ENCODE assay signal across 2 cellular contexts in genomic region chr19:46179076-46179740, GRCh38.
TF ChIP-seq lines count a peak whose summit lies in the region.

No MANE protein-coding gene starts in this region.

TF ChIP-seq in SK-N-SH, 30 proteins besides CTCF, POLR2A, EP300 and RAD21 (continued from another document):
- TF ChIP-seq REST (IDR thresholded peaks at IDR 0.05; ENCODE audit: low read depth, low read length) (no peak), SIN3A (IDR thresholded peaks at IDR 0.05; ENCODE audit: borderline replicate concordance, low read depth, low read length) (no peak), RCOR1 (IDR thresholded peaks at IDR 0.05; ENCODE audit: low read length) (no peak), JUND (IDR thresholded peaks at IDR 0.05) (no peak), POLR2AphosphoS5 (IDR thresholded peaks at IDR 0.05; ENCODE audit: low read depth, low read length) (no peak)

TF ChIP-seq in SK-N-SH treated with all-trans-retinoic acid at 6 μM for 48 hours, 23 proteins besides CTCF, POLR2A, EP300 and RAD21 (continued from another document):
- TF ChIP-seq OSR1 (CRISPR knock-in tag; IDR thresholded peaks at IDR 0.05) (no peak), ZNF70 (CRISPR knock-in tag; IDR thresholded peaks at IDR 0.05) (no peak), TOX (CRISPR knock-in tag; IDR thresholded peaks at IDR 0.05; ENCODE audit: borderline replicate concordance) (no peak)
